10 cellular contexts compared by ENCODE assay signal in genomic region chr3:58111513-58112184, GRCh38.
DNase-seq lines count a peak whose midpoint lies in the region; ATAC-seq, FAIRE-seq and TF ChIP-seq lines count a peak whose summit lies in the region.
"Had no signal": no experiment of that assay in that cellular context is flagged by ENCODE, and none has a peak within 500 bp of the region (broad histone marks: within the 10 kb centered on the region; RNA-seq: fewer than 3 reads in every experiment).

No MANE protein-coding gene starts in this region.

- no peak overlapping the region for H4K8ac ChIP-seq in neuronal stem cell (ENCODE audit: low read depth, low read length)

- peak overlapping the region in 1 of 2 donors; percentile 25 for H3K4me3 ChIP-seq in neuronal stem cell (ENCODE audit: low read length in 2 of 2)

- no peak overlapping the region for H2BK15ac ChIP-seq in neuronal stem cell (ENCODE audit: low read length)

- no peak overlapping the region for H2AFZ ChIP-seq in neuronal stem cell (ENCODE audit: low read length)

- no CpG with 5 or more reads among the region's 11 CpGs for WGBS in neuronal stem cell (ENCODE audit: extremely low coverage in 2 of 2, insufficient read length in 2 of 2, insufficient replicate concordance in 1 of 2), 2 donors

- H3K27ac ChIP-seq in VCaP (peak overlapping the region; percentile 92), neuronal stem cell (replicated peaks; ENCODE audit: low read length) (no peak overlapping the region)

- no peak for TF ChIP-seq POLR2A in GM12892 (IDR thresholded peaks at IDR 0.05; ENCODE audit: low read depth, low read length)

- no peaks in the 10 kb centered on the region for H3K4me1 ChIP-seq in neuronal stem cell (ENCODE audit: control insufficient read depth in 2 of 2, insufficient read depth in 1 of 2, low read depth in 1 of 2, low read length in 2 of 2)

- no peak overlapping the region for H3K4ac ChIP-seq in neuronal stem cell (ENCODE audit: low read length)

- peak overlapping the region; percentile 6 for H3K9ac ChIP-seq in neuronal stem cell (ENCODE audit: low read depth, low read length, poor library complexity)

- peak; percentile 32 for DNase-seq in GM12892 (ENCODE audit: insufficient read length)
- no peak for DNase-seq in neuronal stem cell (ENCODE audit: low spot score)
- DNase-seq in iPS-NIHi7 (ENCODE audit: extremely low spot score): no peak
- no peak for DNase-seq in SW 1271 (lab: John Stamatoyannopoulos, UW)
- DNase-seq in SHP77 treated with DMSO at 0.1 percent for 48 hours (lab: John Stamatoyannopoulos, UW): no peak
- no peak for DNase-seq in middle frontal gyrus (ENCODE audit: extremely low spot score, low spot score)
- DNase-seq: activated gamma-delta T cell, NCI-H1436 had no signal

- peak; percentile 90 for FAIRE-seq in GM12892 (lab: Jason Lieb, UNC)

- no peak overlapping the region for H3K18ac ChIP-seq in neuronal stem cell (ENCODE audit: low read length)

- no peak overlapping the region for H3K4me2 ChIP-seq in neuronal stem cell (ENCODE audit: insufficient read depth, low read length, poor library complexity, severe bottlenecking)

- H2BK5ac ChIP-seq in neuronal stem cell (ENCODE audit: low read length): no peak overlapping the region

- H2BK120ac ChIP-seq in neuronal stem cell (ENCODE audit: low read depth, low read length): no peak overlapping the region

- no peak overlapping the region for H4K91ac ChIP-seq in neuronal stem cell (ENCODE audit: low read depth, low read length, poor library complexity)

- H3K23ac ChIP-seq in neuronal stem cell (ENCODE audit: low read depth, low read length, poor library complexity): no peak overlapping the region

- H3K27me3 ChIP-seq in neuronal stem cell (ENCODE audit: control insufficient read depth in 3 of 3, insufficient read depth in 3 of 3, low read depth in 1 of 3, low read length in 3 of 3): no peaks in the 10 kb centered on the region

- no peak overlapping the region for H3K14ac ChIP-seq in neuronal stem cell (ENCODE audit: low read length)

- no peak overlapping the region for H2AK5ac ChIP-seq in neuronal stem cell (ENCODE audit: low read depth, low read length)

- H3K36me3 ChIP-seq in neuronal stem cell (replicated peaks in 1 of 2; ENCODE audit: control insufficient read depth in 2 of 2, insufficient read depth in 2 of 2, low read length in 2 of 2): peaks cover 29 to 55% of the 10 kb centered on the region in 2 donors

- no peaks in the 10 kb centered on the region for H3K9me3 ChIP-seq in neuronal stem cell (replicated peaks in 1 of 2; ENCODE audit: control insufficient read depth in 2 of 2, insufficient read depth in 1 of 2, low read depth in 1 of 2, low read length in 2 of 2)

- TF ChIP-seq CTCF in VCaP (conservative IDR thresholded peaks at IDR 0.05): no peak

- H3K79me1 ChIP-seq in neuronal stem cell (ENCODE audit: low read depth, low read length): peaks cover 1% of the 10 kb centered on the region

- ATAC-seq in HG02870 (IDR thresholded peaks at IDR 0.05; ENCODE audit: unreplicated experiment): peak; percentile 70

- no peak overlapping the region for H2BK12ac ChIP-seq in neuronal stem cell (ENCODE audit: low read length)
